ENCODE assay signal across 16 cellular contexts in the genomic region with DNA sequence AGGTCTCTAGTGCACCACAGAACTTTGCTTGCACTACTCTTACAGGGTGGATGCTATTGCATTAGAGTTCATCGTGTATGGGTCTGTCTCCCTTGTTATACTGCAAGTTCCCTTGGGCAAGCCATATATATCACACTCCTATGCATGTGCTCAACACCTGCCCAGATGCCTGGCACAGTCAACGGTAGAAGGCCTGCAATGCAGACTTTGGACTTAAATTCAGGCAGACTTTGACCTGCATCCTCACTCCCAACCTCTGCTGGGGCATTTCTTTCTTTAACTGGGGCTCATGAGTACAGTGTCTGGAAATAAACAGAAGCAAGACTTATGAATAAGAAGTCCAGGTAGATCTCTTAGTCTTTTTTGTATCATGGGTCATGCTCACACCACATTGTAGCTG.
"Had no signal": no experiment of that assay in that cellular context is flagged by ENCODE, and none has a peak within 500 bp of the region (broad histone marks: within the 10 kb centered on the region; RNA-seq: fewer than 3 reads in every experiment).

No MANE protein-coding gene starts in this region.

- H3K4me3 ChIP-seq: coronary artery, dorsolateral prefrontal cortex, esophagus muscularis mucosa, gastroesophageal sphincter, heart left ventricle, hepatocyte, left ventricle myocardium inferior, lower lobe of right lung had no signal

- H3K27me3 ChIP-seq: dorsolateral prefrontal cortex, esophagus muscularis mucosa, foreskin keratinocyte, gastroesophageal sphincter, heart left ventricle, hepatocyte had no signal

- DNase-seq: dorsolateral prefrontal cortex; effector CD4-positive, alpha-beta T cell; effector memory CD4-positive, alpha-beta T cell; foreskin keratinocyte; heart left ventricle; hypothalamus; left cardiac atrium; left ventricle myocardium inferior; lower lobe of right lung; mesendoderm; midbrain; naive B cell had no signal

- H3K4me1 ChIP-seq: foreskin keratinocyte, lower lobe of right lung had no signal

- H3K27ac ChIP-seq: coronary artery, esophagus muscularis mucosa, foreskin keratinocyte, gastroesophageal sphincter, heart left ventricle, hepatocyte, left ventricle myocardium inferior, lower lobe of right lung had no signal

- H3K9me3 ChIP-seq: esophagus muscularis mucosa, gastroesophageal sphincter, heart left ventricle, left ventricle myocardium inferior, lower lobe of right lung had no signal

- H3K36me3 ChIP-seq: esophagus muscularis mucosa, gastroesophageal sphincter, left ventricle myocardium inferior had no signal

- ATAC-seq: foreskin keratinocyte, gastroesophageal sphincter, left cardiac atrium had no signal
